ENCODE assay signal across 1 cellular context in genomic region chr15:78244101-78244500, GRCh38.
TF ChIP-seq lines count a peak whose summit lies in the region.

No MANE protein-coding gene starts in this region.

TF ChIP-seq in H1, 55 proteins besides CTCF, POLR2A, EP300 and RAD21:
- TF ChIP-seq RFX5 (IDR thresholded peaks at IDR 0.05; ENCODE audit: borderline replicate concordance, low read depth, low read length) (no peak), HDAC2 (IDR thresholded peaks at IDR 0.05; ENCODE audit: borderline replicate concordance in 1 of 2, low read depth in 2 of 2, low read length in 2 of 2) (no peak), SIX5 (IDR thresholded peaks at IDR 0.05; ENCODE audit: low read depth, low read length) (no peak), POU5F1 (IDR thresholded peaks at IDR 0.05; ENCODE audit: low read depth, low read length) (no peak), TBP (IDR thresholded peaks at IDR 0.05; ENCODE audit: low read depth, low read length) (no peak), SRF (IDR thresholded peaks at IDR 0.05; ENCODE audit: low read depth, low read length) (no peak), KDM5A (IDR thresholded peaks at IDR 0.05; ENCODE audit: low read length) (no peak), ATF2 (IDR thresholded peaks at IDR 0.05; ENCODE audit: low read length) (no peak), CBX5 (IDR thresholded peaks at IDR 0.05; ENCODE audit: low read depth, low read length) (no peak), BACH1 (IDR thresholded peaks at IDR 0.05; ENCODE audit: low read length) (no peak), NRF1 (IDR thresholded peaks at IDR 0.05; ENCODE audit: low read depth, low read length) (no peak), SP4 (IDR thresholded peaks at IDR 0.05; ENCODE audit: low read length) (no peak), KDM1A (IDR thresholded peaks at IDR 0.05; ENCODE audit: borderline replicate concordance, low read length) (no peak), TEAD4 (IDR thresholded peaks at IDR 0.05; ENCODE audit: low read depth, low read length) (no peak), JUN (IDR thresholded peaks at IDR 0.05; ENCODE audit: low read depth, low read length) (no peak), CHD7 (IDR thresholded peaks at IDR 0.05; ENCODE audit: insufficient replicate concordance, low read length) (no peak), TCF12 (IDR thresholded peaks at IDR 0.05; ENCODE audit: low read depth, low read length) (no peak), YY1 (IDR thresholded peaks at IDR 0.05; ENCODE audit: low read depth, low read length) (no peak), CTBP2 (IDR thresholded peaks at IDR 0.05; ENCODE audit: borderline replicate concordance, insufficient read depth, insufficient read length, low read length) (no peak), RBBP5 (IDR thresholded peaks at IDR 0.05; ENCODE audit: borderline replicate concordance, low read depth, low read length) (no peak)
